Comparison of ENCODE assay signal across 15 cellular contexts in the genomic region with DNA sequence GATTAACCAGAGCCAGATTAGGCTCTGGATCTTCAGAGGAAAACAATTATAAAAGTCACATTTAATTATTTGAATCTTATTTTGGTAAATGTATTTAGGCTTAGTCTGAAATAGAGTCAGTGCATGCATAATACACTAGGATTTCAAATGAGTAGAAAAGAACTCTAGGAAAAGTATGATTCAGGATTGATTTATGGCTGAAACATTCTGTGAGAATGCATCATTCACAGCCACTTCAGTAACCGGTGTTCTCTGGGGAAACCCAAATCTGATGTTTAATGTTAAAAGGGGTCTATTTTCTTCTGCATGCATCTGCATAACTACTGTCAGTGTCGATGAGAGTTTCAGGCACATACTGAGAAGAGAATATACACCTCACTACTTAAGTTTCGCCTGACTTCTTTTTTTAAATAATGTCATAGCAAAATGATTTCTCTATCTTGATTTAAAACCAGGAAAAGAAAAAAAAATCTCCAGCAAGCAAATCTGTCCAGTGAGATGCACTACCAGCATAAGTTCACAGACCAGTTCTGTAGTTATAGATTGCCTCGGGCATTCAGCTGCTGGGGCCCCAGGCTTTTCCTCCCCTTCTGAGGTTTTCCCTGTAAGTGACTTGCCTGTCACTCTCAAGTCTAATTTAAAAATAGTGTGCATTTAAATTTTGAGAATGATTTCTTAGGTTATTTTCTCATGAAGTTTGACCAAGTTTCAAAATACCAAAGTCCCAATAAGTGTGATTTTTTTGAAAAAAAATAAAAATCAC.
DNase-seq lines count a peak whose midpoint lies in the region; ATAC-seq, FAIRE-seq and TF ChIP-seq lines count a peak whose summit lies in the region.
"Had no signal": no experiment of that assay in that cellular context is flagged by ENCODE, and none has a peak within 500 bp of the region (broad histone marks: within the 10 kb centered on the region; RNA-seq: fewer than 3 reads in every experiment).

No MANE protein-coding gene starts in this region.

- no peaks in the 10 kb centered on the region for H3K36me3 ChIP-seq in bronchial epithelial cell (ENCODE audit: control insufficient read depth, insufficient read depth, low read length)

- ATAC-seq in HG02678 (IDR thresholded peaks at IDR 0.05; ENCODE audit: unreplicated experiment) (no peak), HG03439 (IDR thresholded peaks at IDR 0.05; ENCODE audit: unreplicated experiment) (no peak)

- no peaks in the 10 kb centered on the region for H3K27me3 ChIP-seq in bronchial epithelial cell (ENCODE audit: control insufficient read depth, insufficient read depth, low read length)

- no peak for TF ChIP-seq CTCF in bronchial epithelial cell (IDR thresholded peaks at IDR 0.05; ENCODE audit: insufficient read depth, low read length, severe bottlenecking)

- DNase-seq in NCI-H748 (lab: John Stamatoyannopoulos, UW; ENCODE audit: unreplicated experiment) = peak; percentile 19
- DNase-seq in NCI-H748 treated with DMSO at 0.1 percent for 48 hours (lab: John Stamatoyannopoulos, UW) = no peak
- peak; percentile 63 for DNase-seq in NCI-H69 (lab: John Stamatoyannopoulos, UW)
- DNase-seq in bronchial epithelial cell (ENCODE audit: low read depth) = peak; percentile 45
- DNase-seq in NCI-H1048 (lab: John Stamatoyannopoulos, UW) = no peak
- DNase-seq: DMS153, GOT3, KG1, NCI-H2029, NCI-H2227 treated with DMSO at 0.1 percent for 48 hours, NCI-H524 treated with DMSO at 0.1 percent for 48 hours, PC-9 had no signal

- no peak overlapping the region for H3K4me3 ChIP-seq in bronchial epithelial cell (ENCODE audit: low read depth, low read length)
- H3K4me3 ChIP-seq: PC-9 had no signal

- FAIRE-seq in bronchial epithelial cell (lab: Jason Lieb, UNC) = no peak
- FAIRE-seq: GM12892 had no signal

Comparison
In these comparisons a context has a peak if more than half of its experiments do, and no peak if none do; other contexts are left out.
1. DNase-seq: peak in NCI-H748 (single experiment), NCI-H69 (single experiment) and bronchial epithelial cell (single experiment); none in NCI-H748 treated with DMSO at 0.1 percent for 48 hours (single experiment) and NCI-H1048 (single experiment).